20 cellular contexts compared by ENCODE assay signal in genomic region chr13:74708629-74709028, GRCh38.
DNase-seq lines count a peak whose midpoint lies in the region; ATAC-seq and TF ChIP-seq lines count a peak whose summit lies in the region.
"Had no signal": no experiment of that assay in that cellular context is flagged by ENCODE, and none has a peak within 500 bp of the region (broad histone marks: within the 10 kb centered on the region; RNA-seq: fewer than 3 reads in every experiment).

No MANE protein-coding gene starts in this region.

- TF ChIP-seq CTCF in AG10803 (conservative IDR thresholded peaks at IDR 0.05; ENCODE audit: low read length): no peak
- TF ChIP-seq CTCF in neural crest cell (conservative IDR thresholded peaks at IDR 0.05): no peak

- H3K4me3 Mint-ChIP-seq in neural crest cell: no peak overlapping the region
- H3K4me3 Mint-ChIP-seq: CD4-positive, alpha-beta memory T cell had no signal

- DNase-seq in AG10803 (ENCODE audit: low read depth) (peak; percentile 15), GM23248 (peak; percentile 23), fibroblast of peridontal ligament (ENCODE audit: extremely low read depth) (peak; percentile 8), neural crest cell (ENCODE audit: low read depth, low spot score) (no peak), amygdala (lab: John Stamatoyannopoulos, UW) (no peak), Right ventricle myocardium inferior (ENCODE audit: missing footprints) (no peak), HK-2 (ENCODE audit: unreplicated experiment) (no peak), posterior cingulate gyrus (no peak)
- DNase-seq: 8988T; ACHN; C1 segment of cervical spinal cord; Calu3; CD4-positive, alpha-beta memory T cell; COR-L47; DMS53; DMS79 treated with DMSO at 0.1 percent for 48 hours; GF-D8; H7; HCEC 1CT had no signal

- no peaks in the 10 kb centered on the region for H4K20me1 ChIP-seq in GM23248 (ENCODE audit: insufficient read depth)

- no peaks in the 10 kb centered on the region for H3K79me2 ChIP-seq in GM23248 (ENCODE audit: insufficient read depth)

- H3K27me3 Mint-ChIP-seq in neural crest cell (ENCODE audit: low read depth): no peaks in the 10 kb centered on the region

- intact Hi-C loops in Right ventricle myocardium inferior (cut with DNase I) (no loop called here), posterior cingulate gyrus (cut with DNase I) (no loop called here)

- peaks cover 13% of the 10 kb centered on the region for H3K4me1 ChIP-seq in GM23248 (ENCODE audit: insufficient read depth)
- H3K4me1 ChIP-seq: A549 had no signal

- 0 out of 2 replicates have a peak, but pooled peaks cover 2% of the 10 kb centered on the region for H3K9me2 ChIP-seq in GM23248 (ENCODE audit: insufficient read depth)

- no peak for ATAC-seq in Right ventricle myocardium inferior
- ATAC-seq: A549 had no signal

- no peak overlapping the region for H3K9ac ChIP-seq in GM23248

- H3K27ac Mint-ChIP-seq in neural crest cell (ENCODE audit: unreplicated experiment): peak overlapping the region; percentile 38
- H3K27ac Mint-ChIP-seq: CD4-positive, alpha-beta memory T cell had no signal

- H3K9me3 Mint-ChIP-seq in neural crest cell: peaks cover 9% of the 10 kb centered on the region

- no peaks in the 10 kb centered on the region for H3K9me3 ChIP-seq in GM23248 (ENCODE audit: low read depth)
- H3K9me3 ChIP-seq: A549 had no signal

- WGBS in GM23248 (ENCODE audit: low coverage in 1 of 2, low lambda C conversion rate in 2 of 2, missing lambda C conversion rate in 2 of 2), 2 experiments: 45 to 47% methylated on average over 3 of the region's 3 CpGs

- no peak overlapping the region for H3K4me2 ChIP-seq in GM23248 (ENCODE audit: unreplicated experiment)
- H3K4me2 ChIP-seq: A549 had no signal

- no peaks in the 10 kb centered on the region for H3K36me3 ChIP-seq in GM23248 (ENCODE audit: low read depth)

- no peaks in the 10 kb centered on the region for H3K36me3 Mint-ChIP-seq in neural crest cell (ENCODE audit: low read depth)
- H3K36me3 Mint-ChIP-seq: CD4-positive, alpha-beta memory T cell had no signal

- H3K4me1 Mint-ChIP-seq in neural crest cell: peaks cover 7% of the 10 kb centered on the region

- H3K27me3 ChIP-seq in GM23248 (replicated peaks; ENCODE audit: insufficient read depth): no peaks in the 10 kb centered on the region

- no peak overlapping the region for H3K4me3 ChIP-seq in AG10803 (ENCODE audit: low read length)
- no peak overlapping the region for H3K4me3 ChIP-seq in GM23248
- H3K4me3 ChIP-seq: A549 had no signal

- in situ Hi-C loops in GM23248 (cut with MboI): no loop called here

- peaks cover 9% of the 10 kb centered on the region for H3F3A ChIP-seq in GM23248 (ENCODE audit: insufficient read depth)

- no peak overlapping the region for H3K27ac ChIP-seq in GM23248
- H3K27ac ChIP-seq: A549 had no signal

- H2AFZ ChIP-seq in GM23248: no peak overlapping the region

Comparison
In these comparisons a context has a peak if more than half of its experiments do, and no peak if none do; other contexts are left out.
1. DNase-seq: peak in AG10803 (single experiment), GM23248 (single experiment) and fibroblast of peridontal ligament (single experiment); none in neural crest cell (single experiment), amygdala (0 of 56), Right ventricle myocardium inferior (single experiment), HK-2 (single experiment) and posterior cingulate gyrus (0 of 10).